In genomic region chr10:128013626-128014025, GRCh38 we compare ENCODE assay signal across 18 cellular contexts.
"Had no signal": no experiment of that assay in that cellular context is flagged by ENCODE, and none has a peak within 500 bp of the region (broad histone marks: within the 10 kb centered on the region; RNA-seq: fewer than 3 reads in every experiment).

No MANE protein-coding gene starts in this region.

- H3K4me3 ChIP-seq: ascending aorta, heart left ventricle, lower lobe of right lung, prostate gland, upper lobe of left lung had no signal

- H3K36me3 Mint-ChIP-seq: activated CD8-positive, alpha-beta memory T cell treated with anti-CD3 and anti-CD28 coated beads, Interleukin-2, amount 10 ng/mL, durations not matched to agents 7 days and 5 days; immature natural killer cell; mesothelial cell of epicardium had no signal

- H3K27ac Mint-ChIP-seq: activated CD8-positive, alpha-beta memory T cell treated with anti-CD3 and anti-CD28 coated beads, Interleukin-2, amount 10 ng/mL, durations not matched to agents 7 days and 5 days; mesothelial cell of epicardium; stimulated activated naive CD8-positive, alpha-beta T cell treated with anti-CD3 and anti-CD28 coated beads, Interleukin-15, Interleukin-2, amounts not matched to agents 100 ng/mL and 50 ng/mL, for 24 hours had no signal

- H3K9me3 ChIP-seq: ascending aorta, heart left ventricle, lower lobe of right lung, prostate gland, upper lobe of left lung had no signal

- H3K4me3 Mint-ChIP-seq: activated CD8-positive, alpha-beta memory T cell treated with anti-CD3 and anti-CD28 coated beads, Interleukin-2, amount 10 ng/mL, durations not matched to agents 7 days and 5 days; immature natural killer cell; mesothelial cell of epicardium; neural crest cell; stimulated activated naive CD8-positive, alpha-beta T cell treated with anti-CD3 and anti-CD28 coated beads, Interleukin-15, Interleukin-2, amounts not matched to agents 100 ng/mL and 50 ng/mL, for 24 hours had no signal

- DNase-seq: activated CD4-positive, alpha-beta T cell treated with anti-CD3 and anti-CD28 coated beads, Interleukin-2, amount 50 U/mL, for 4 hours; activated CD8-positive, alpha-beta memory T cell treated with anti-CD3 and anti-CD28 coated beads, Interleukin-2, amount 10 ng/mL, durations not matched to agents 7 days and 5 days; foreskin melanocyte; heart left ventricle; immature natural killer cell; left cardiac atrium; lower lobe of right lung; right cardiac atrium; small intestine; stimulated activated CD4-positive, alpha-beta T cell treated with anti-CD3 and anti-CD28 coated beads, Interleukin-4, amount 100 ng/mL, for 4 hours; stimulated activated CD8-positive, alpha-beta memory T cell treated with anti-CD3 and anti-CD28 coated beads, Interleukin-4, amount 100 ng/mL, for 48 hours; SW 1271; upper lobe of left lung had no signal

- H3K27ac ChIP-seq: ascending aorta, heart left ventricle, lower lobe of right lung, prostate gland, upper lobe of left lung had no signal

- H3K36me3 ChIP-seq: ascending aorta, heart left ventricle, lower lobe of right lung, prostate gland, upper lobe of left lung had no signal

- H3K4me1 ChIP-seq: ascending aorta, prostate gland had no signal

- H3K9me3 Mint-ChIP-seq: immature natural killer cell; mesothelial cell of epicardium; neural crest cell; stimulated activated naive CD8-positive, alpha-beta T cell treated with anti-CD3 and anti-CD28 coated beads, Interleukin-15, Interleukin-2, amounts not matched to agents 100 ng/mL and 50 ng/mL, for 24 hours had no signal

- H3K27me3 ChIP-seq: ascending aorta, heart left ventricle, upper lobe of left lung had no signal

- ATAC-seq: activated CD8-positive, alpha-beta memory T cell treated with anti-CD3 and anti-CD28 coated beads, Interleukin-2, amount 10 ng/mL, durations not matched to agents 7 days and 5 days; heart left ventricle; left cardiac atrium; lower lobe of right lung; right cardiac atrium had no signal
